ENCODE assay signal across 20 cellular contexts in the genomic region with DNA sequence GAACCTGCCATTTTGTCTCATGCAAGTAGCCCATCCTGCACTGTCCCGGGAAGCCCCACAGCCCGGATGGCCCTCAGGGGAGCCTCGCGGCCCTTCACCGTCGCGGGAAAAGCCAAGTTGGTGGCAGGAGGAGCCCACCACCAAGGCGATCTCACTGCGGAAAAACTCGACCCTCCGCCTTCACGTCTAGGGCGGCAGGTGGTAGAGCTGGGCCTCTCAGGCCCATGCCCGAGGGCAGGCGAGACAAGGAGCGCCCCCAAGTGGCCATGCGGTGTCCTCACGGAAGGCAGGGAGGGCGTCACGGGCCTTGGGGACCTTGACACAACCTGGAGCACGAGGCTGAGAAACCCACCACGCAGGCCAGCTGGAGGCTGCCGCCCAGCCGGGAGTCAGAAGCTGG. TPM values are rescaled to one million over a fixed set of nuclear protein-coding genes. Genes with fewer than 3 reads are reported as not detected.
DNase-seq lines count a peak whose midpoint lies in the region; ATAC-seq, FAIRE-seq and TF ChIP-seq lines count a peak whose summit lies in the region.
"Had no signal": no experiment of that assay in that cellular context is flagged by ENCODE, and none has a peak within 500 bp of the region (broad histone marks: within the 10 kb centered on the region; RNA-seq: fewer than 3 reads in every experiment).

No MANE protein-coding gene starts in this region.

- no peak overlapping the region for H3K4me3 Mint-ChIP-seq in CD14-positive monocyte
- H3K4me3 Mint-ChIP-seq: activated T-helper 1 cell treated with anti-CD3 and anti-CD28 coated beads, Interleukin-12 subunit alpha, Interleukin-12 subunit beta, Interleukin-2, Interleukin-4 antibody, amounts not matched to agents 30 ng/mL and 10 ng/mL and 1 ng/mL, durations not matched to agents 14 hours and 24 hours and 36 hours had no signal

- no peak for FAIRE-seq in urothelium cell line (lab: Jason Lieb, UNC)
- FAIRE-seq: keratinocyte, pancreas had no signal

- H3K27me3 Mint-ChIP-seq in CD14-positive monocyte (ENCODE audit: low read depth in 3 of 3): peaks cover 4 to 8% (median 4%) of the 10 kb centered on the region in 3 donors

- ATAC-seq in foreskin keratinocyte (no peak), GM21423 (IDR thresholded peaks at IDR 0.05; ENCODE audit: unreplicated experiment) (no peak)
- ATAC-seq: body of pancreas, pancreas had no signal

- H3K4me1 Mint-ChIP-seq in CD14-positive monocyte: peaks cover 9% of the 10 kb centered on the region

- no peaks in the 10 kb centered on the region for H3K4me1 ChIP-seq in foreskin keratinocyte
- H3K4me1 ChIP-seq: body of pancreas, colonic mucosa, pancreas, sigmoid colon, SJCRH30, tibial nerve had no signal

- peaks cover 0 to 6% (median 0%) of the 10 kb centered on the region in 7 donors for H3K9me3 Mint-ChIP-seq in CD14-positive monocyte
- H3K9me3 Mint-ChIP-seq: activated T-helper 1 cell treated with anti-CD3 and anti-CD28 coated beads, Interleukin-12 subunit alpha, Interleukin-12 subunit beta, Interleukin-2, Interleukin-4 antibody, amounts not matched to agents 30 ng/mL and 10 ng/mL and 1 ng/mL, durations not matched to agents 14 hours and 24 hours and 36 hours had no signal

- H3K27ac Mint-ChIP-seq in CD14-positive monocyte: no peak overlapping the region
- H3K27ac Mint-ChIP-seq: activated T-helper 1 cell treated with anti-CD3 and anti-CD28 coated beads, Interleukin-12 subunit alpha, Interleukin-12 subunit beta, Interleukin-2, Interleukin-4 antibody, amounts not matched to agents 30 ng/mL and 10 ng/mL and 1 ng/mL, durations not matched to agents 14 hours and 24 hours and 36 hours had no signal

- TF ChIP-seq CTCF in CD14-positive monocyte (IDR thresholded peaks at IDR 0.05) (peak; percentile 12), GM10266 (IDR thresholded peaks at IDR 0.05; ENCODE audit: control insufficient read depth, insufficient read depth, low read depth, missing control alignments) (peak; percentile 9), LNCAP (IDR thresholded peaks at IDR 0.05) (peak; percentile 20; the same call in 1 of the 2 replicates), foreskin keratinocyte (conservative IDR thresholded peaks at IDR 0.05) (peak; percentile 9)

- no peak overlapping the region for H3K27ac ChIP-seq in foreskin keratinocyte
- H3K27ac ChIP-seq: body of pancreas, colonic mucosa, hepatocyte, pancreas, sigmoid colon, SJCRH30, tibial nerve had no signal

- DNase-seq in CD14-positive monocyte (ENCODE audit: low spot score) (no peak), GM10266 (ENCODE audit: extremely low spot score) (no peak), foreskin keratinocyte (no peak), urothelium cell line (ENCODE audit: low spot score) (no peak), NCI-H2107 (lab: John Stamatoyannopoulos, UW) (no peak)
- DNase-seq: body of pancreas; Calu3; colonic mucosa; MG63; NCI-H748 treated with DMSO at 0.1 percent for 48 hours; sigmoid colon; SJCRH30; stimulated activated naive CD4-positive, alpha-beta T cell treated with Interleukin-2 at 50 U/mL for 16 hours had no signal

- intact Hi-C loops in CD14-positive monocyte (cut with micrococcal nuclease): no loop called here

- peaks cover 15% of the 10 kb centered on the region for H3K27me3 ChIP-seq in foreskin keratinocyte
- H3K27me3 ChIP-seq: body of pancreas, colonic mucosa, hepatocyte, MG63, pancreas, sigmoid colon, SJCRH30, tibial nerve had no signal

- H3K36me3 Mint-ChIP-seq in CD14-positive monocyte: no peaks in the 10 kb centered on the region

RNA-seq across cellular contexts. Expression of gene SKA1, which starts 34.8 kb away (rescaled TPM):
- under 1 TPM in 1 of 2 donors, not detected in 1; 0.17 TPM for polyA plus RNA-seq in CD14-positive monocyte
- 26.7 and 29.4 TPM in 2 replicates for total RNA-seq in foreskin keratinocyte
- 12.5 and 16.5 TPM in 2 replicates for polyA plus RNA-seq in foreskin keratinocyte
- total RNA-seq: tibial nerve had no signal

RNA-seq across cellular contexts. Expression of gene CXXC1, which starts 52.6 kb away (rescaled TPM):
- polyA plus RNA-seq in CD14-positive monocyte (10 to 100 TPM; 30.9 to 33.4 TPM), foreskin keratinocyte (51.8 and 58.3 TPM in 2 replicates)
- total RNA-seq in foreskin keratinocyte: 51.3 and 56.8 TPM in 2 replicates

RNA-seq across cellular contexts. Expression of gene MBD1, which starts 58.8 kb away (rescaled TPM):
- polyA plus RNA-seq in CD14-positive monocyte (10 to 100 TPM; 13.2 to 17.4 TPM), foreskin keratinocyte (44.9 and 46.4 TPM in 2 replicates)
- total RNA-seq in foreskin keratinocyte: 78.5 and 86.2 TPM in 2 replicates

Comparison
In these comparisons a context has a peak if more than half of its experiments do, and no peak if none do; other contexts are left out.
1. RNA of gene SKA1, which starts 34.8 kb away (polyA plus RNA-seq): 12.5 to 16.5 TPM in foreskin keratinocyte; 0.17 TPM in CD14-positive monocyte; every median in the first group is over 10 times any median in the second.
2. Peak in every context shown above with its lines, with median percentiles within 50 percentile points of each other: CTCF ChIP-seq.